In genomic region chr7:45917658-45918057, GRCh38 we compare ENCODE assay signal across 9 cellular contexts. TPM values are rescaled to one million over a fixed set of nuclear protein-coding genes. Genes with fewer than 3 reads are reported as not detected.
DNase-seq lines count a peak whose midpoint lies in the region; ATAC-seq and TF ChIP-seq lines count a peak whose summit lies in the region.
"Had no signal": no experiment of that assay in that cellular context is flagged by ENCODE, and none has a peak within 500 bp of the region (broad histone marks: within the 10 kb centered on the region; RNA-seq: fewer than 3 reads in every experiment).

No MANE protein-coding gene starts in this region.

- WGBS in adrenal gland, 4 donors: 7 to 23% (median 10%) methylated on average over 4 to 15 of the region's 15 CpGs

- peak; percentile 77 for ATAC-seq in GM21390 (IDR thresholded peaks at IDR 0.05; ENCODE audit: unreplicated experiment)
- ATAC-seq in GM19467 (IDR thresholded peaks at IDR 0.05; ENCODE audit: unreplicated experiment): no peak

- no peaks in the 10 kb centered on the region for H3K9me2 ChIP-seq in Karpas-422 (replicated peaks; ENCODE audit: insufficient read depth, low read length)

- no peaks in the 10 kb centered on the region for H3K79me2 ChIP-seq in Karpas-422 (ENCODE audit: low read length)

- H3K27me3 ChIP-seq in Karpas-422 (ENCODE audit: low read length) (no peaks in the 10 kb centered on the region), adrenal gland (peaks cover 43% of the 10 kb centered on the region), left ventricle myocardium inferior (ENCODE audit: low read depth) (peaks cover 10% of the 10 kb centered on the region)

- no peak overlapping the region for H3K27ac ChIP-seq in Karpas-422 (ENCODE audit: low read length)
- no peak overlapping the region for H3K27ac ChIP-seq in adrenal gland
- no peak overlapping the region for H3K27ac ChIP-seq in left ventricle myocardium inferior (replicated peaks)
- H3K27ac ChIP-seq: epithelial cell of prostate had no signal

- TF ChIP-seq CTCF in adrenal gland (IDR thresholded peaks at IDR 0.05) (peak; percentile 67 to 98 (median 84)), left ventricle myocardium inferior (IDR thresholded peaks at IDR 0.05; ENCODE audit: borderline replicate concordance) (peak; percentile 99), retinal pigment epithelial cell (conservative IDR thresholded peaks at IDR 0.05; ENCODE audit: low read depth, low read length) (peak; percentile 94)

- H3K9me3 ChIP-seq in Karpas-422 (ENCODE audit: low read length): no peaks in the 10 kb centered on the region
- H3K9me3 ChIP-seq in adrenal gland (replicated peaks in 1 of 3): no peaks in the 10 kb centered on the region
- H3K9me3 ChIP-seq in left ventricle myocardium inferior (replicated peaks): no peaks in the 10 kb centered on the region

- H3K4me1 ChIP-seq in Karpas-422 (ENCODE audit: low read length) (no peaks in the 10 kb centered on the region), adrenal gland (replicated peaks in 1 of 2) (peaks cover 0 to 4% of the 10 kb centered on the region in 2 donors), left ventricle myocardium inferior (peaks cover 51% of the 10 kb centered on the region)

- no peak overlapping the region for H3K9ac ChIP-seq in Karpas-422 (ENCODE audit: low read length)

- TF ChIP-seq POLR2A in adrenal gland (IDR thresholded peaks at IDR 0.05): no peak

- intact Hi-C loops in adrenal gland (cut with DNase I): loop anchor here (5.0 to 10.0 kb wide), 3 partner anchors 1175 to 1337 kb away; no protein-coding TSS in a partner anchor
- intact Hi-C loops in left ventricle myocardium inferior (cut with micrococcal nuclease): loop anchor here (5.0 to 10.0 kb wide), 2 partner anchors 1265 to 1337 kb away; no protein-coding TSS in a partner anchor

- peak; percentile 70 for DNase-seq in DMS153 treated with DMSO at 0.1 percent for 48 hours (lab: John Stamatoyannopoulos, UW; ENCODE audit: unreplicated experiment)
- DNase-seq in Karpas-422: peak; percentile 87
- peak; percentile 23 for DNase-seq in SKM-1 (lab: John Stamatoyannopoulos, UW; ENCODE audit: unreplicated experiment)
- peak; percentile 59 to 84 (median 75) for DNase-seq in adrenal gland
- peak; percentile 82 for DNase-seq in left ventricle myocardium inferior
- no peak for DNase-seq in retinal pigment epithelial cell (ENCODE audit: low read depth)

- H3K36me3 ChIP-seq in Karpas-422 (ENCODE audit: insufficient read depth, low read length) (no peaks in the 10 kb centered on the region), adrenal gland (replicated peaks in 1 of 2) (no peaks in the 10 kb centered on the region), left ventricle myocardium inferior (peaks cover 38% of the 10 kb centered on the region)

- no peaks in the 10 kb centered on the region for H4K20me1 ChIP-seq in Karpas-422 (ENCODE audit: insufficient read depth, low read depth, low read length)

- no peak overlapping the region for H2AFZ ChIP-seq in Karpas-422 (ENCODE audit: low read length)

- no peak overlapping the region for H3K4me2 ChIP-seq in Karpas-422 (ENCODE audit: low read depth, low read length, poor library complexity, severe bottlenecking)

- no peak overlapping the region for H3K4me3 ChIP-seq in Karpas-422 (ENCODE audit: low read length)
- H3K4me3 ChIP-seq in adrenal gland: no peak overlapping the region
- peak overlapping the region; percentile 75 for H3K4me3 ChIP-seq in left ventricle myocardium inferior
- H3K4me3 ChIP-seq in retinal pigment epithelial cell (ENCODE audit: low read length): peak overlapping the region; percentile 15

RNA-seq across cellular contexts. Expression of gene IGFBP3, which starts 3.4 kb away (rescaled TPM):
- not detected in 2 replicates for total RNA-seq in Karpas-422 (2014; rRNA removed; shearing (Covaris generic); ENCODE audit: low replicate concordance)
- 10 to 100 TPM in 6 of 8 donors, 1 to 10 TPM in 2; 5.5 to 32.5 (median 17.6) TPM for total RNA-seq in adrenal gland
- polyA plus RNA-seq in adrenal gland: 10 to 100 TPM in 2 of 3 donors, 1 to 10 TPM in 1; 5.4 to 53.1 (median 16.2) TPM
- total RNA-seq in left ventricle myocardium inferior: 60.8 TPM

RNA-seq across cellular contexts. Expression of gene IGFBP1, which starts 29.4 kb away (rescaled TPM):
- total RNA-seq in Karpas-422 (2014; rRNA removed; shearing (Covaris generic); ENCODE audit: low replicate concordance): not detected in 2 replicates
- total RNA-seq in adrenal gland (under 1 TPM in 4 of 8 donors, not detected in 4; 0.15 to 0.36 (median 0.27) TPM), left ventricle myocardium inferior (not detected)
- polyA plus RNA-seq in adrenal gland: under 1 TPM in 1 of 3 donors, not detected in 2; 0.24 TPM

RNA-seq across cellular contexts. Expression of gene CCDC201, which starts 44.8 kb away (rescaled TPM):
- not detected in 2 replicates for total RNA-seq in Karpas-422 (2014; rRNA removed; shearing (Covaris generic); ENCODE audit: low replicate concordance)
- total RNA-seq in adrenal gland (not detected), left ventricle myocardium inferior (not detected)
- polyA plus RNA-seq in adrenal gland: not detected

Comparison
In these comparisons a context has a peak if more than half of its experiments do, and no peak if none do; other contexts are left out.
1. H3K4me3 ChIP-seq: peak in left ventricle myocardium inferior (single experiment) and retinal pigment epithelial cell (single experiment); none in Karpas-422 (single experiment) and adrenal gland (0 of 4).
2. Peak in every context shown above with its lines, with median percentiles within 50 percentile points of each other: CTCF ChIP-seq.